Comparison of ENCODE assay signal across 31 cellular contexts in genomic region chr15:62566248-62566647, GRCh38.
DNase-seq lines count a peak whose midpoint lies in the region; ATAC-seq, FAIRE-seq and TF ChIP-seq lines count a peak whose summit lies in the region.
"Had no signal": no experiment of that assay in that cellular context is flagged by ENCODE, and none has a peak within 500 bp of the region (broad histone marks: within the 10 kb centered on the region; RNA-seq: fewer than 3 reads in every experiment).

No MANE protein-coding gene starts in this region.

- H3K27ac Mint-ChIP-seq in Caco-2 (ENCODE audit: unreplicated experiment) (peak overlapping the region; percentile 15), brain (peak overlapping the region in 3 of 5 experiments; percentile 38 to 82 (median 72)), nephron (peak overlapping the region; percentile 49 to 86 (median 75))
- H3K27ac Mint-ChIP-seq: activated naive CD4-positive, alpha-beta T cell treated with anti-CD3 and anti-CD28 coated beads, Interleukin-2, amount 10 ng/mL, durations not matched to agents 7 days and 5 days; activated T-helper 1 cell treated with anti-CD3 and anti-CD28 coated beads, Interleukin-12 subunit alpha, Interleukin-12 subunit beta, Interleukin-2, Interleukin-4 antibody, amounts not matched to agents 30 ng/mL and 10 ng/mL and 1 ng/mL, durations not matched to agents 14 hours and 24 hours and 36 hours; memory B cell had no signal

- no peaks in the 10 kb centered on the region for H3K9me3 ChIP-seq in Caco-2
- no peaks in the 10 kb centered on the region for H3K9me3 ChIP-seq in IMR-90 (ENCODE audit: control insufficient read depth, insufficient read depth, low read length)
- no peaks in the 10 kb centered on the region for H3K9me3 ChIP-seq in small intestine (ENCODE audit: control insufficient read depth, low read depth)
- H3K9me3 ChIP-seq: heart left ventricle, ovary, vagina had no signal

- peaks cover 25% of the 10 kb centered on the region for H4K20me1 ChIP-seq in IMR-90 (ENCODE audit: insufficient read depth, low read length)

- TF ChIP-seq RAD21 in IMR-90 (IDR thresholded peaks at IDR 0.05; ENCODE audit: low read length) = no peak

- no peak overlapping the region for H3K4me2 ChIP-seq in IMR-90 (ENCODE audit: low read depth, low read length)

- no peak overlapping the region for H3K9ac ChIP-seq in IMR-90 (ENCODE audit: low read depth, low read length)

- 93% methylated on average over 3 of the region's 5 CpGs; no CpG with 5 or more reads in 1 of the 2 experiments for WGBS in IMR-90 (ENCODE audit: extremely low coverage in 2 of 2, insufficient read length in 1 of 2), 2 experiments
- WGBS in small intestine, 3 donors = 69 to 80% (median 71%) methylated on average over 5 of the region's 5 CpGs

- no peak overlapping the region for H2BK15ac ChIP-seq in IMR-90 (ENCODE audit: low read depth, low read length)

- no peak overlapping the region for H3K4ac ChIP-seq in IMR-90 (ENCODE audit: low read depth, low read length)

- H3K27me3 ChIP-seq in Caco-2 (replicated peaks; ENCODE audit: control insufficient read depth, insufficient read depth, low read length) (no peaks in the 10 kb centered on the region), IMR-90 (ENCODE audit: control insufficient read depth, insufficient read depth, low read length) (peaks cover 21% of the 10 kb centered on the region), small intestine (ENCODE audit: control insufficient read depth in 2 of 2, insufficient read depth in 2 of 2, low read length in 2 of 2) (no peaks in the 10 kb centered on the region)
- H3K27me3 ChIP-seq: heart left ventricle, ovary, vagina had no signal

- DNase-seq in Caco-2 = no peak
- peak; percentile 10 for DNase-seq in IMR-90
- DNase-seq in NK-92 treated with Interleukin-12 subunit alpha and Interleukin-12 subunit beta, amount 100 ng/mL, for 24 hours (lab: John Stamatoyannopoulos, UW) = no peak
- no peak for DNase-seq in AML-193 (lab: John Stamatoyannopoulos, UW)
- no peak for DNase-seq in small intestine
- DNase-seq in cortex of kidney (lab: John Stamatoyannopoulos, UW) = no peak
- DNase-seq: ACHN; activated CD4-positive, alpha-beta T cell treated with anti-CD3 and anti-CD28 coated beads for 4 hours; activated naive CD4-positive, alpha-beta T cell treated with anti-CD3 and anti-CD28 coated beads, Interleukin-2, amount 10 ng/mL, durations not matched to agents 7 days and 5 days; cerebellar nuclear complex; heart left ventricle; left cardiac atrium; naive B cell; NCI-H2171; NCI-H524; ovary; retina; stimulated activated CD4-positive, alpha-beta T cell treated with anti-CD3 and anti-CD28 coated beads, Interleukin-4, amount 100 ng/mL, for 4 hours; stimulated activated naive CD4-positive, alpha-beta T cell treated with Interleukin-2 at 50 U/mL for 16 hours; T-helper 2 cell had no signal

- no peak for TF ChIP-seq POLR2A in IMR-90 (IDR thresholded peaks at IDR 0.05; ENCODE audit: low read depth, low read length)

- H4K91ac ChIP-seq in IMR-90 (ENCODE audit: insufficient read depth, low read depth, low read length) = no peak overlapping the region

- dilution Hi-C loops in IMR-90 (cut with HindIII; ENCODE audit: low sequenced_read_pairs, unreplicated experiment) = no loop called here

- H3K4me1 ChIP-seq in Caco-2 = peaks cover 47% of the 10 kb centered on the region
- H3K4me1 ChIP-seq in IMR-90 (ENCODE audit: control insufficient read depth, insufficient read depth, low read length) = peaks cover 14% of the 10 kb centered on the region
- H3K4me1 ChIP-seq in small intestine (ENCODE audit: control insufficient read depth in 2 of 2, insufficient read depth in 1 of 2, low read depth in 1 of 2, low read length in 1 of 2) = peaks cover 1 to 10% of the 10 kb centered on the region in 2 donors

- H2BK5ac ChIP-seq in IMR-90 (ENCODE audit: low read depth, low read length, poor library complexity, severe bottlenecking) = no peak overlapping the region

- H3K79me1 ChIP-seq in IMR-90 (ENCODE audit: low read depth in 1 of 2, low read length in 2 of 2) = peaks cover 0 to 6% of the 10 kb centered on the region in 2 experiments; a peak in 1 of 4 replicates

- no peaks in the 10 kb centered on the region for H3K27me3 Mint-ChIP-seq in Caco-2 (ENCODE audit: insufficient read depth, unreplicated experiment)
- H3K27me3 Mint-ChIP-seq in brain = no peaks in the 10 kb centered on the region
- H3K27me3 Mint-ChIP-seq in nephron (ENCODE audit: low read depth) = peaks cover 4% of the 10 kb centered on the region

- no peak overlapping the region for H2BK120ac ChIP-seq in IMR-90 (ENCODE audit: low read depth, low read length)

- no peak overlapping the region for H3K56ac ChIP-seq in IMR-90 (ENCODE audit: extremely low read depth, insufficient read depth, low read length)

- H3K27ac ChIP-seq in IMR-90 (ENCODE audit: insufficient read depth, low read length) (no peak overlapping the region), small intestine (ENCODE audit: low read depth in 1 of 2, low read length in 1 of 2) (no peak overlapping the region)
- H3K27ac ChIP-seq: epithelial cell of prostate, heart left ventricle, ovary, SK-N-MC, vagina had no signal

- no peak overlapping the region for H3K14ac ChIP-seq in IMR-90 (replicated peaks; ENCODE audit: low read depth, low read length)

- intact Hi-C loops in Caco-2 (cut with micrococcal nuclease; ENCODE audit: unreplicated experiment) = no loop called here
- intact Hi-C loops in IMR-90 (cut with micrococcal nuclease) = loop anchor here (5.0 kb wide), 1 partner anchor 174 kb away; the partner anchor contains the start of gene TLN2

- H3K23ac ChIP-seq in IMR-90 (ENCODE audit: low read depth, low read length) = no peak overlapping the region

- H3K18ac ChIP-seq in IMR-90 (ENCODE audit: low read depth, low read length) = no peak overlapping the region

- peaks cover 37% of the 10 kb centered on the region for H3K36me3 Mint-ChIP-seq in Caco-2 (ENCODE audit: insufficient read depth, unreplicated experiment)
- H3K36me3 Mint-ChIP-seq in brain = peaks cover 5% of the 10 kb centered on the region
- no peaks in the 10 kb centered on the region for H3K36me3 Mint-ChIP-seq in nephron (ENCODE audit: low read depth)
- H3K36me3 Mint-ChIP-seq: activated naive CD4-positive, alpha-beta T cell treated with anti-CD3 and anti-CD28 coated beads, Interleukin-2, amount 10 ng/mL, durations not matched to agents 7 days and 5 days; CD14-positive monocyte; memory B cell; naive B cell had no signal

- H2AFZ ChIP-seq in IMR-90 (replicated peaks; ENCODE audit: low read length, poor library complexity) = no peak overlapping the region

- no peak overlapping the region for H2AK9ac ChIP-seq in IMR-90 (replicated peaks; ENCODE audit: low read depth, low read length, poor library complexity)

- no peak for TF ChIP-seq CTCF in Caco-2 (IDR thresholded peaks at IDR 0.05; ENCODE audit: insufficient read depth in 1 of 2, low read depth in 1 of 2, low read length in 1 of 2, severe bottlenecking in 1 of 2, unreplicated experiment in 1 of 2)
- no peak for TF ChIP-seq CTCF in IMR-90 (conservative IDR thresholded peaks at IDR 0.05; ENCODE audit: low read depth, low read length)
- no peak for TF ChIP-seq CTCF in brain (conservative IDR thresholded peaks at IDR 0.05)
- TF ChIP-seq CTCF in nephron (IDR thresholded peaks at IDR 0.05; ENCODE audit: unreplicated experiment in 3 of 3) = no peak

- in situ Hi-C loops in IMR-90 (cut with MboI; ENCODE audit: low sequenced_read_pairs) = no loop called here

- H3K4me3 ChIP-seq in Caco-2 (ENCODE audit: low read depth, low read length) = no peak overlapping the region
- no peak overlapping the region for H3K4me3 ChIP-seq in IMR-90 (ENCODE audit: insufficient read depth, low read depth, low read length)
- H3K4me3 ChIP-seq in small intestine (ENCODE audit: low read depth in 1 of 2, low read length in 2 of 2) = no peak overlapping the region
- H3K4me3 ChIP-seq: heart left ventricle, ovary, SK-N-MC, vagina had no signal

- H4K5ac ChIP-seq in IMR-90 (ENCODE audit: low read depth, low read length) = no peak overlapping the region

- H3K9me3 Mint-ChIP-seq in Caco-2 (ENCODE audit: unreplicated experiment) (no peaks in the 10 kb centered on the region), brain (no peaks in the 10 kb centered on the region), nephron (no peaks in the 10 kb centered on the region)
- H3K9me3 Mint-ChIP-seq: activated naive CD4-positive, alpha-beta T cell treated with anti-CD3 and anti-CD28 coated beads, Interleukin-2, amount 10 ng/mL, durations not matched to agents 7 days and 5 days; activated T-helper 1 cell treated with anti-CD3 and anti-CD28 coated beads, Interleukin-12 subunit alpha, Interleukin-12 subunit beta, Interleukin-2, Interleukin-4 antibody, amounts not matched to agents 30 ng/mL and 10 ng/mL and 1 ng/mL, durations not matched to agents 14 hours and 24 hours and 36 hours; naive B cell had no signal

- ATAC-seq in IMR-90 (ENCODE audit: low read depth) = no peak
- ATAC-seq: heart left ventricle had no signal

- H3K36me3 ChIP-seq in Caco-2 (ENCODE audit: control insufficient read depth, insufficient read depth, low read length) = no peaks in the 10 kb centered on the region
- H3K36me3 ChIP-seq in IMR-90 (ENCODE audit: control insufficient read depth, insufficient read depth, low read length) = no peaks in the 10 kb centered on the region
- H3K36me3 ChIP-seq in small intestine (ENCODE audit: control insufficient read depth in 2 of 2, insufficient read depth in 2 of 2, low read length in 2 of 2) = no peaks in the 10 kb centered on the region
- H3K36me3 ChIP-seq: heart left ventricle, ovary, vagina had no signal

- FAIRE-seq in small intestine (lab: Jason Lieb, UNC) = no peak
- FAIRE-seq: D721Med, GM19239, RCC 7860 had no signal

- CTCF ChIA-PET in Caco-2 (lab: Charles Lee) (interaction anchor here (0.6 kb wide), 1 partner anchor 38 kb away, joined by 3 read pairs; no protein-coding TSS in a partner anchor), IMR-90 (lab: Yijun Ruan, JAX) (no interaction called here)

- H3K4me1 Mint-ChIP-seq in Caco-2 (ENCODE audit: low read depth, unreplicated experiment) (peaks cover 41% of the 10 kb centered on the region), brain (peaks cover 44% of the 10 kb centered on the region), nephron (peaks cover 65% of the 10 kb centered on the region)
- H3K4me1 Mint-ChIP-seq: activated naive CD4-positive, alpha-beta T cell treated with anti-CD3 and anti-CD28 coated beads, Interleukin-2, amount 10 ng/mL, durations not matched to agents 7 days and 5 days; memory B cell; naive B cell had no signal

- H4K8ac ChIP-seq in IMR-90 (ENCODE audit: low read depth in 2 of 2, low read length in 2 of 2) = no peak overlapping the region

- BruUV-seq in Caco-2 (replicated peaks; lab: Mats Ljungman, UMichigan) (no TSS peak), IMR-90 (replicated peaks; lab: Mats Ljungman, UMichigan) (no TSS peak)

- peaks cover 9% of the 10 kb centered on the region; the same call in 1 of the 2 replicates for H3K9me1 ChIP-seq in IMR-90 (ENCODE audit: insufficient read depth, low read length)

- no peak overlapping the region for H2BK20ac ChIP-seq in IMR-90 (ENCODE audit: low read depth, low read length)

- POLR2A ChIA-PET in Caco-2 (lab: Charles Lee) = no interaction called here
- POLR2A ChIA-PET in IMR-90 (lab: Charles Lee; ENCODE audit: unreplicated experiment) = no interaction called here

- no peak overlapping the region for H2AK5ac ChIP-seq in IMR-90 (ENCODE audit: low read depth, low read length)

- H3K4me3 Mint-ChIP-seq in Caco-2 (ENCODE audit: unreplicated experiment) (no peak overlapping the region), brain (no peak overlapping the region), nephron (no peak overlapping the region)
- H3K4me3 Mint-ChIP-seq: activated naive CD4-positive, alpha-beta T cell treated with anti-CD3 and anti-CD28 coated beads, Interleukin-2, amount 10 ng/mL, durations not matched to agents 7 days and 5 days; activated T-helper 1 cell treated with anti-CD3 and anti-CD28 coated beads, Interleukin-12 subunit alpha, Interleukin-12 subunit beta, Interleukin-2, Interleukin-4 antibody, amounts not matched to agents 30 ng/mL and 10 ng/mL and 1 ng/mL, durations not matched to agents 14 hours and 24 hours and 36 hours; CD14-positive monocyte; memory B cell; naive B cell had no signal

Comparison
In these comparisons a context has a peak if more than half of its experiments do, and no peak if none do; other contexts are left out.
1. H3K27ac Mint-ChIP-seq: peak in every context shown above with its lines; median percentile 75 in nephron; 72 in brain; 15 in Caco-2.